Comparison of ENCODE assay signal across 1 cellular context in the genomic region with DNA sequence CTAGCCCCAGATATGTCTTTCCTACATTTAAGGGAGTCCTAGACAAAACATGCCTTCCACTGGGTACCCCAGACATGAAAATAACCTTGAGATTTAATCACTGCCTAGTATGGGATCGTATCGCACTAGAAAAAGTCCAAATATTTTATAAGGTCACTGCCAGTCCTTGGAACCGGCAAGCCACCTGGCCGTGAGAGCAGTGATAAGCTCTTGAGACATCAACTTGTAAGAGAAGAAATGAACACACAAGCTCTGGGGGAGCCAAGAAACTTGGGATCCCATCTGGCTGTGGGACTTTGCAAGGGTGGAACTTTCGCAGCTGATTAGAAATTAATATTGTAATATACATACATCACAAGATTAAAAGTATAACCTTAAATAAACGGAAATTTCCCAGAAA.
TF ChIP-seq lines count a peak whose summit lies in the region.

No MANE protein-coding gene starts in this region.

TF ChIP-seq in HCT116, 20 proteins besides CTCF, POLR2A, EP300 and RAD21:
- no peak for TF ChIP-seq SRF (IDR thresholded peaks at IDR 0.05; ENCODE audit: low read depth)
- TF ChIP-seq, protein P1, sequence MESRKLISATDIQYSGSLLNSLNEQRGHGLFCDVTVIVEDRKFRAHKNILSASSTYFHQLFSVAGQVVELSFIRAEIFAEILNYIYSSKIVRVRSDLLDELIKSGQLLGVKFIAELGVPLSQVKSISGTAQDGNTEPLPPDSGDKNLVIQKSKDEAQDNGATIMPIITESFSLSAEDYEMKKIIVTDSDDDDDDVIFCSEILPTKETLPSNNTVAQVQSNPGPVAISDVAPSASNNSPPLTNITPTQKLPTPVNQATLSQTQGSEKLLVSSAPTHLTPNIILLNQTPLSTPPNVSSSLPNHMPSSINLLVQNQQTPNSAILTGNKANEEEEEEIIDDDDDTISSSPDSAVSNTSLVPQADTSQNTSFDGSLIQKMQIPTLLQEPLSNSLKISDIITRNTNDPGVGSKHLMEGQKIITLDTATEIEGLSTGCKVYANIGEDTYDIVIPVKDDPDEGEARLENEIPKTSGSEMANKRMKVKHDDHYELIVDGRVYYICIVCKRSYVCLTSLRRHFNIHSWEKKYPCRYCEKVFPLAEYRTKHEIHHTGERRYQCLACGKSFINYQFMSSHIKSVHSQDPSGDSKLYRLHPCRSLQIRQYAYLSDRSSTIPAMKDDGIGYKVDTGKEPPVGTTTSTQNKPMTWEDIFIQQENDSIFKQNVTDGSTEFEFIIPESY (IDR thresholded peaks at IDR 0.05; ENCODE audit: extremely low read depth, insufficient replicate concordance, low read length): no peak
- no peak for TF ChIP-seq CEBPB (IDR thresholded peaks at IDR 0.05; ENCODE audit: low read depth)
- TF ChIP-seq SIN3A (IDR thresholded peaks at IDR 0.05; ENCODE audit: low read depth): no peak
